In the genomic region with DNA sequence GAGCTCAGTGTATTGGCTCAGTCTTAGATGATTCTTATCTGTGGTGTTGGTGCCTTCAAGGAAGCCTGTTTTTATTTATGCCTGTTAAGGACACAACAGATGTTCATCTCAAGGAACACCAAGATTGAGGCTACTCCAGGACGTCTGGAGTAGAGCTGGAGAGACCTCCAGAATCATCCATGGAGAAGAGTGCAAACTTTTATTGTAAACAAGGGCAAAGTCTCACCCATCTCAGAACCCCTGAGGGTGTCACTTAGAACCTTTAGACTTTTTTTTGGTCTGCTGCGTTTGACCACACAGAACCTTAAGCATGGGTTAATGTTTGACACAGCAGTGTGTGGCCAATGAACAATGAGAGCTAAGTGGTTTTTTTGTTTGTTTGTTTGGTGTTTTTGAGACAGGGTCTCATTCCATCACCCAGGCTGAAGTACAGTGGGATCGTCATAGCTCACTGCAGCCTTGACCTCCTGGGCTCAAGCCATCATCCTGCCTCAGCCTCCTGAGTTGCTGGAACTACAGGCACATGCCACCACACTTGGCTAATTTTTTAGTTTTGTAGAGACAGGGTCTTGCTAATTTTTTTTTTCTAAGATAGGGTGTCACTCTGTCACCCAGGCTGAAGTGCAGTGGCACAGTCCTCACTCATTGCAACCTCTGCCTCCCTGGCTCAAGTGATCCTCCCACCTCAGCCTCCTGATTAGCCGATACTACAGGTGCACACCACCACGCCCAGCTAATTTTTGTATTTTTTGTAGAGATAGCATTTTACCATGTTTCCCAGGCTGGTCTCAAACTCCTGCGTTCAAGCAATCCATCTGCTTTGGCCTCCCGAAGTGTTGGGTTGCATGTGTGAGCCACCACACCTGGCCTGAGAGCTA, we compare ENCODE assay signal across 1 cellular context.
TF ChIP-seq lines count a peak whose summit lies in the region.

No MANE protein-coding gene starts in this region.

TF ChIP-seq in HepG2, 621 proteins besides CTCF, POLR2A, EP300 and RAD21 (continued from another document and continues in another):
- TF ChIP-seq, protein P1, sequence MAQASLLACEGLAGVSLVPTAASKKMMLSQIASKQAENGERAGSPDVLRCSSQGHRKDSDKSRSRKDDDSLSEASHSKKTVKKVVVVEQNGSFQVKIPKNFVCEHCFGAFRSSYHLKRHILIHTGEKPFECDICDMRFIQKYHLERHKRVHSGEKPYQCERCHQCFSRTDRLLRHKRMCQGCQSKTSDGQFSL (CRISPR knock-in tag; IDR thresholded peaks at IDR 0.05): no peak
- no peak for TF ChIP-seq POLR2AphosphoS2 (IDR thresholded peaks at IDR 0.05; ENCODE audit: low read depth, low read length)
- peak; percentile 80 for TF ChIP-seq PHF5A (CRISPR knock-in tag; IDR thresholded peaks at IDR 0.05; ENCODE audit: low read depth, unreplicated experiment)
- 0 out of 2 replicates have a peak, but pooled peaks have one; percentile 9 for TF ChIP-seq ZFP1 (CRISPR knock-in tag; IDR thresholded peaks at IDR 0.05)
- no peak for TF ChIP-seq SMAD9 (CRISPR knock-in tag; IDR thresholded peaks at IDR 0.05)
- TF ChIP-seq PAXIP1 (CRISPR knock-in tag; conservative IDR thresholded peaks at IDR 0.05): peak; percentile 96
- TF ChIP-seq MEIS1 (CRISPR knock-in tag; IDR thresholded peaks at IDR 0.05; ENCODE audit: borderline replicate concordance): no peak
- peak; percentile 62 for TF ChIP-seq RCOR2 (CRISPR knock-in tag; IDR thresholded peaks at IDR 0.05)
- no peak for TF ChIP-seq ZSCAN21 (CRISPR knock-in tag; IDR thresholded peaks at IDR 0.05; ENCODE audit: borderline replicate concordance)
- TF ChIP-seq, protein P2, sequence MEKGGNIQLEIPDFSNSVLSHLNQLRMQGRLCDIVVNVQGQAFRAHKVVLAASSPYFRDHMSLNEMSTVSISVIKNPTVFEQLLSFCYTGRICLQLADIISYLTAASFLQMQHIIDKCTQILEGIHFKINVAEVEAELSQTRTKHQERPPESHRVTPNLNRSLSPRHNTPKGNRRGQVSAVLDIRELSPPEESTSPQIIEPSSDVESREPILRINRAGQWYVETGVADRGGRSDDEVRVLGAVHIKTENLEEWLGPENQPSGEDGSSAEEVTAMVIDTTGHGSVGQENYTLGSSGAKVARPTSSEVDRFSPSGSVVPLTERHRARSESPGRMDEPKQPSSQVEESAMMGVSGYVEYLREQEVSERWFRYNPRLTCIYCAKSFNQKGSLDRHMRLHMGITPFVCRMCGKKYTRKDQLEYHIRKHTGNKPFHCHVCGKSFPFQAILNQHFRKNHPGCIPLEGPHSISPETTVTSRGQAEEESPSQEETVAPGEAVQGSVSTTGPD (CRISPR knock-in tag; IDR thresholded peaks at IDR 0.05): peak; percentile 47; the same call in 1 of the 2 replicates
- 0 out of 2 replicates have a peak, but pooled peaks have one; percentile 25 for TF ChIP-seq ZNF430 (CRISPR knock-in tag; IDR thresholded peaks at IDR 0.05)
- TF ChIP-seq ZNF615 (CRISPR knock-in tag; IDR thresholded peaks at IDR 0.05; ENCODE audit: borderline replicate concordance): no peak
- peak; percentile 33; the same call in 1 of the 2 replicates for TF ChIP-seq SMYD3 (CRISPR knock-in tag; IDR thresholded peaks at IDR 0.05)
- no peak for TF ChIP-seq NR1H2 (CRISPR knock-in tag; IDR thresholded peaks at IDR 0.05; ENCODE audit: borderline replicate concordance, low read depth)
- peak; percentile 97 for TF ChIP-seq SOX5 (CRISPR knock-in tag; IDR thresholded peaks at IDR 0.05; ENCODE audit: borderline replicate concordance)
- TF ChIP-seq ZNF83 (CRISPR knock-in tag; IDR thresholded peaks at IDR 0.05; ENCODE audit: borderline replicate concordance): no peak
- TF ChIP-seq, protein P3, sequence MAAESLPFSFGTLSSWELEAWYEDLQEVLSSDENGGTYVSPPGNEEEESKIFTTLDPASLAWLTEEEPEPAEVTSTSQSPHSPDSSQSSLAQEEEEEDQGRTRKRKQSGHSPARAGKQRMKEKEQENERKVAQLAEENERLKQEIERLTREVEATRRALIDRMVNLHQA (CRISPR knock-in tag; IDR thresholded peaks at IDR 0.05): no peak
- TF ChIP-seq SALL2 (CRISPR knock-in tag; IDR thresholded peaks at IDR 0.05): 0 out of 2 replicates have a peak, but pooled peaks have one; percentile 62
- peak; percentile 61 for TF ChIP-seq CREB1 (IDR thresholded peaks at IDR 0.05)
- peak; percentile 72; the same call in 1 of the 2 replicates for TF ChIP-seq CREB1 (CRISPR knock-in tag; IDR thresholded peaks at IDR 0.05)
- TF ChIP-seq SOX13 (IDR thresholded peaks at IDR 0.05): peak; percentile 76
- TF ChIP-seq SOX13 (CRISPR knock-in tag; conservative IDR thresholded peaks at IDR 0.05 in 1 of 2, IDR thresholded peaks at IDR 0.05 in 1 of 2): peak in 1 of 2 experiments; percentile 94; a peak in 2 of 4 replicates
- TF ChIP-seq DZIP1 (CRISPR knock-in tag; IDR thresholded peaks at IDR 0.05): no peak
- TF ChIP-seq NRL (CRISPR knock-in tag; IDR thresholded peaks at IDR 0.05; ENCODE audit: borderline replicate concordance): no peak
- peak; percentile 22; the same call in 1 of the 2 replicates for TF ChIP-seq ERF (CRISPR knock-in tag; IDR thresholded peaks at IDR 0.05)
- peak; percentile 63; the same call in 1 of the 2 replicates for TF ChIP-seq YEATS4 (CRISPR knock-in tag; IDR thresholded peaks at IDR 0.05; ENCODE audit: borderline replicate concordance)
- TF ChIP-seq GATAD2A (CRISPR knock-in tag; IDR thresholded peaks at IDR 0.05): peak; percentile 89
- TF ChIP-seq ZSCAN25 (CRISPR knock-in tag; IDR thresholded peaks at IDR 0.05): no peak
- peak; percentile 38; the same call in 1 of the 2 replicates for TF ChIP-seq ZNF556 (CRISPR knock-in tag; IDR thresholded peaks at IDR 0.05; ENCODE audit: borderline replicate concordance)
- TF ChIP-seq, protein P4, sequence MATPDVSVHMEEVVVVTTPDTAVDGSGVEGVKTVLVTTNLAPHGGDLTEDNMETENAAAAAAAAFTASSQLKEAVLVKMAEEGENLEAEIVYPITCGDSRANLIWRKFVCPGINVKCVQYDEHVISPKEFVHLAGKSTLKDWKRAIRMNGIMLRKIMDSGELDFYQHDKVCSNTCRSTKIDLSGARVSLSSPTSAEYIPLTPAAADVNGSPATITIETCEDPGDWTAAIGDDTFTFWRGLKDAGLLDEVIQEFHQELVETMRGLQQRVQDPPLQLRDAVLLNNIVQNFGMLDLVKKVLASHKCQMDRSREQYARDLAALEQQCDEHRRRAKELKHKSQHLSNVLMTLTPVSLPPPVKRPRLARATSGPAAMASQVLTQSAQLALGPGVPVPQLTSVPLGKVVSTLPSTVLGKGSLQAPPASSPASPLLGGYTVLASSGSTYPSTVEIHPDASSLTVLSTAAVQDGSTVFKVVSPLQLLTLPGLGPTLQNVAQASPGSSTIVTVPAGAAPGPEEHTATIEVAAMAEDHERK (CRISPR knock-in tag; IDR thresholded peaks at IDR 0.05; ENCODE audit: low read depth): no peak
- no peak for TF ChIP-seq TFE3 (CRISPR knock-in tag; IDR thresholded peaks at IDR 0.05)
- TF ChIP-seq, protein P5, sequence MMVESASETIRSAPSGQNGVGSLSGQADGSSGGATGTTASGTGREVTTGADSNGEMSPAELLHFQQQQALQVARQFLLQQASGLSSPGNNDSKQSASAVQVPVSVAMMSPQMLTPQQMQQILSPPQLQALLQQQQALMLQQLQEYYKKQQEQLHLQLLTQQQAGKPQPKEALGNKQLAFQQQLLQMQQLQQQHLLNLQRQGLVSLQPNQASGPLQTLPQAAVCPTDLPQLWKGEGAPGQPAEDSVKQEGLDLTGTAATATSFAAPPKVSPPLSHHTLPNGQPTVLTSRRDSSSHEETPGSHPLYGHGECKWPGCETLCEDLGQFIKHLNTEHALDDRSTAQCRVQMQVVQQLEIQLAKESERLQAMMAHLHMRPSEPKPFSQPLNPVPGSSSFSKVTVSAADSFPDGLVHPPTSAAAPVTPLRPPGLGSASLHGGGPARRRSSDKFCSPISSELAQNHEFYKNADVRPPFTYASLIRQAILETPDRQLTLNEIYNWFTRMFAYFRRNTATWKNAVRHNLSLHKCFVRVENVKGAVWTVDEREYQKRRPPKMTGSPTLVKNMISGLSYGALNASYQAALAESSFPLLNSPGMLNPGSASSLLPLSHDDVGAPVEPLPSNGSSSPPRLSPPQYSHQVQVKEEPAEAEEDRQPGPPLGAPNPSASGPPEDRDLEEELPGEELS (CRISPR knock-in tag; IDR thresholded peaks at IDR 0.05): peak; percentile 98
- TF ChIP-seq REXO4 (CRISPR knock-in tag; IDR thresholded peaks at IDR 0.05; ENCODE audit: borderline replicate concordance): no peak
- peak; percentile 83 for TF ChIP-seq FOXA3 (CRISPR knock-in tag; IDR thresholded peaks at IDR 0.05)
- TF ChIP-seq MIXL1 (CRISPR knock-in tag; IDR thresholded peaks at IDR 0.05): peak; percentile 66; the same call in 1 of the 2 replicates
- TF ChIP-seq BRD4 (CRISPR knock-in tag; IDR thresholded peaks at IDR 0.05): peak; percentile 22; the same call in 1 of the 2 replicates
- TF ChIP-seq NFAT5 (CRISPR knock-in tag; IDR thresholded peaks at IDR 0.05): no peak
